18 cellular contexts compared by ENCODE assay signal in genomic region chr2:102074167-102074778, GRCh38.
DNase-seq lines count a peak whose midpoint lies in the region; ATAC-seq and TF ChIP-seq lines count a peak whose summit lies in the region.
"Had no signal": no experiment of that assay in that cellular context is flagged by ENCODE, and none has a peak within 500 bp of the region (broad histone marks: within the 10 kb centered on the region; RNA-seq: fewer than 3 reads in every experiment).

No MANE protein-coding gene starts in this region.

- H3K4me3 ChIP-seq in BLaER1 treated with 17β-estradiol and CSF1 and Interleukin-3, amounts not matched to agents 10 nM and 100 nM = no peak overlapping the region
- H3K4me3 ChIP-seq in IMR-90 (ENCODE audit: insufficient read depth, low read depth, low read length) (no peak overlapping the region), lower leg skin (ENCODE audit: low read depth, poor library complexity, severe bottlenecking) (peak overlapping the region; percentile 3), ascending aorta (no peak overlapping the region), sigmoid colon (no peak overlapping the region)
- H3K4me3 ChIP-seq: smooth muscle cell, stomach had no signal

- H3K23ac ChIP-seq in IMR-90 (ENCODE audit: low read depth, low read length) = no peak overlapping the region

- no peak overlapping the region for H3K14ac ChIP-seq in IMR-90 (replicated peaks; ENCODE audit: low read depth, low read length)

- no peak for ATAC-seq in IMR-90 (ENCODE audit: low read depth)
- no peak for ATAC-seq in GM21723 (IDR thresholded peaks at IDR 0.05; ENCODE audit: unreplicated experiment)
- ATAC-seq: activated CD8-positive, alpha-beta memory T cell treated with anti-CD3 and anti-CD28 coated beads, Interleukin-2, amount 10 ng/mL, durations not matched to agents 7 days and 5 days; SK-N-SH treated with all-trans-retinoic acid at 6 μM for 48 hours had no signal

- dilution Hi-C loops in IMR-90 (cut with HindIII; ENCODE audit: low sequenced_read_pairs, unreplicated experiment) = no loop called here

- H2BK5ac ChIP-seq in IMR-90 (ENCODE audit: low read depth, low read length, poor library complexity, severe bottlenecking) = no peak overlapping the region

- H3K27ac ChIP-seq in BLaER1 treated with 17β-estradiol and CSF1 and Interleukin-3, amounts not matched to agents 10 nM and 100 nM = no peak overlapping the region
- H3K27ac ChIP-seq in IMR-90 (ENCODE audit: insufficient read depth, low read length) (no peak overlapping the region), ascending aorta (no peak overlapping the region), sigmoid colon (no peak overlapping the region)
- H3K27ac ChIP-seq: stomach had no signal

- peaks cover 5 to 23% (median 7%) of the 10 kb centered on the region in 10 experiments; a peak in 15 of 20 replicates for H3K4me1 ChIP-seq in BLaER1 treated with 17β-estradiol and CSF1 and Interleukin-3, amounts not matched to agents 10 nM and 100 nM
- H3K4me1 ChIP-seq in IMR-90 (ENCODE audit: control insufficient read depth, insufficient read depth, low read length) = peaks cover 15% of the 10 kb centered on the region
- H3K4me1 ChIP-seq in ascending aorta = peaks cover 0 to 11% of the 10 kb centered on the region in 2 donors
- peaks cover 0 to 15% (median 13%) of the 10 kb centered on the region in 4 donors for H3K4me1 ChIP-seq in sigmoid colon

- H4K20me1 ChIP-seq in BLaER1 treated with 17β-estradiol and CSF1 and Interleukin-3, amounts not matched to agents 10 nM and 100 nM = no peaks in the 10 kb centered on the region
- H4K20me1 ChIP-seq in IMR-90 (ENCODE audit: insufficient read depth, low read length) = no peaks in the 10 kb centered on the region

- no peaks in the 10 kb centered on the region for H3K27me3 ChIP-seq in BLaER1 treated with 17β-estradiol and CSF1 and Interleukin-3, amounts not matched to agents 10 nM and 100 nM
- H3K27me3 ChIP-seq in IMR-90 (ENCODE audit: control insufficient read depth, insufficient read depth, low read length) = no peaks in the 10 kb centered on the region
- H3K27me3 ChIP-seq in ascending aorta = no peaks in the 10 kb centered on the region
- no peaks in the 10 kb centered on the region for H3K27me3 ChIP-seq in sigmoid colon
- H3K27me3 ChIP-seq: stomach had no signal

- no peak overlapping the region for H4K91ac ChIP-seq in IMR-90 (ENCODE audit: insufficient read depth, low read depth, low read length)

- peak overlapping the region; percentile 44; the same call in 1 of the 2 replicates for H3K18ac ChIP-seq in IMR-90 (ENCODE audit: low read depth, low read length)

- peaks cover 14% of the 10 kb centered on the region; the same call in 1 of the 2 replicates for H3K9me1 ChIP-seq in IMR-90 (ENCODE audit: insufficient read depth, low read length)

- H2BK15ac ChIP-seq in IMR-90 (ENCODE audit: low read depth, low read length) = peak overlapping the region; percentile 20; the same call in 2 of the 3 replicates

- TF ChIP-seq CTCF in IMR-90 (conservative IDR thresholded peaks at IDR 0.05; ENCODE audit: low read depth, low read length) (no peak), lower leg skin (IDR thresholded peaks at IDR 0.05) (no peak), ascending aorta (IDR thresholded peaks at IDR 0.05) (no peak), sigmoid colon (IDR thresholded peaks at IDR 0.05) (no peak)

- H3K56ac ChIP-seq in IMR-90 (ENCODE audit: extremely low read depth, insufficient read depth, low read length) = no peak overlapping the region

- H3K36me3 ChIP-seq in BLaER1 treated with 17β-estradiol and CSF1 and Interleukin-3, amounts not matched to agents 10 nM and 100 nM = no peaks in the 10 kb centered on the region
- H3K36me3 ChIP-seq in IMR-90 (ENCODE audit: control insufficient read depth, insufficient read depth, low read length) (no peaks in the 10 kb centered on the region), ascending aorta (no peaks in the 10 kb centered on the region), sigmoid colon (no peaks in the 10 kb centered on the region)
- H3K36me3 ChIP-seq: stomach had no signal

- in situ Hi-C loops in IMR-90 (cut with MboI; ENCODE audit: low sequenced_read_pairs) = no loop called here

- 0 out of 2 replicates have a peak overlapping the region, but pooled peaks have one; percentile 31 for H2BK20ac ChIP-seq in IMR-90 (ENCODE audit: low read depth, low read length)

- H3K79me1 ChIP-seq in IMR-90 (ENCODE audit: low read depth in 1 of 2, low read length in 2 of 2) = peaks cover 0 to 17% of the 10 kb centered on the region in 2 experiments; a peak in 2 of 4 replicates

- TF ChIP-seq EP300 in sigmoid colon (IDR thresholded peaks at IDR 0.05) = no peak

- WGBS in IMR-90 (ENCODE audit: extremely low coverage in 2 of 2, insufficient read length in 1 of 2), 2 experiments = no CpG with 5 or more reads among the region's 6 CpGs
- WGBS in lower leg skin, 2 donors = 72 to 77% methylated on average over 6 of the region's 6 CpGs
- 65 to 78% methylated on average over 6 of the region's 6 CpGs for WGBS in sigmoid colon, 2 donors

- TF ChIP-seq RAD21 in IMR-90 (IDR thresholded peaks at IDR 0.05; ENCODE audit: low read length) = no peak

- POLR2A ChIA-PET in IMR-90 (lab: Charles Lee; ENCODE audit: unreplicated experiment) = no interaction called here

- H3K4ac ChIP-seq in IMR-90 (ENCODE audit: low read depth, low read length) = no peak overlapping the region

- intact Hi-C loops in IMR-90 (cut with micrococcal nuclease) = no loop called here
- intact Hi-C loops in lower leg skin (cut with DNase I; ENCODE audit: low total_unique reads) = no loop called here
- intact Hi-C loops in ascending aorta (cut with DNase I) = no loop called here
- intact Hi-C loops in sigmoid colon (cut with DNase I) = no loop called here

- H4K8ac ChIP-seq in IMR-90 (ENCODE audit: low read depth in 2 of 2, low read length in 2 of 2) = no peak overlapping the region

- no peak overlapping the region for H3K9ac ChIP-seq in BLaER1 treated with 17β-estradiol and CSF1 and Interleukin-3, amounts not matched to agents 10 nM and 100 nM
- no peak overlapping the region for H3K9ac ChIP-seq in IMR-90 (ENCODE audit: low read depth, low read length)

- DNase-seq in IMR-90 = no peak
- DNase-seq in SIG-M5 (lab: John Stamatoyannopoulos, UW) = peak; percentile 26
- no peak for DNase-seq in lower leg skin (ENCODE audit: low spot score in 2 of 2)
- no peak for DNase-seq in ascending aorta (ENCODE audit: low spot score in 2 of 2)
- DNase-seq in sigmoid colon = no peak
- DNase-seq in NCI-H524 treated with DMSO at 0.1 percent for 48 hours (lab: John Stamatoyannopoulos, UW) = no peak
- DNase-seq: activated B cell treated with CpG ODN at 0.5 μM for 24 hours; activated CD8-positive, alpha-beta memory T cell treated with anti-CD3 and anti-CD28 coated beads, Interleukin-2, amount 10 ng/mL, durations not matched to agents 7 days and 5 days; activated naive CD4-positive, alpha-beta T cell treated with anti-CD3 and anti-CD28 coated beads for 36 hours; Caco-2; NCI-H1417 treated with DMSO at 0.1 percent for 48 hours; NCI-H2227 treated with DMSO at 0.1 percent for 48 hours; posterior cingulate gyrus; stomach had no signal

- TF ChIP-seq POLR2A in IMR-90 (IDR thresholded peaks at IDR 0.05; ENCODE audit: low read depth, low read length) (no peak), lower leg skin (IDR thresholded peaks at IDR 0.05) (no peak), sigmoid colon (IDR thresholded peaks at IDR 0.05) (no peak)

- H2AK5ac ChIP-seq in IMR-90 (ENCODE audit: low read depth, low read length) = peak overlapping the region; percentile 54; the same call in 1 of the 2 replicates

- peak overlapping the region in 9 of 11 experiments; percentile 6 to 61 (median 34); a peak in 12 of 22 replicates for H3K4me2 ChIP-seq in BLaER1 treated with 17β-estradiol and CSF1 and Interleukin-3, amounts not matched to agents 10 nM and 100 nM
- no peak overlapping the region for H3K4me2 ChIP-seq in IMR-90 (ENCODE audit: low read depth, low read length)
- H3K4me2 ChIP-seq: smooth muscle cell had no signal

- H2AFZ ChIP-seq in IMR-90 (replicated peaks; ENCODE audit: low read length, poor library complexity) = no peak overlapping the region

- peak overlapping the region; percentile 16; the same call in 1 of the 2 replicates for H4K5ac ChIP-seq in IMR-90 (ENCODE audit: low read depth, low read length)

- H3K9me3 ChIP-seq in BLaER1 treated with 17β-estradiol and CSF1 and Interleukin-3, amounts not matched to agents 10 nM and 100 nM (replicated peaks in 1 of 11) = no peaks in the 10 kb centered on the region
- H3K9me3 ChIP-seq in IMR-90 (ENCODE audit: control insufficient read depth, insufficient read depth, low read length) = no peaks in the 10 kb centered on the region
- H3K9me3 ChIP-seq in ascending aorta = no peaks in the 10 kb centered on the region
- no peaks in the 10 kb centered on the region for H3K9me3 ChIP-seq in sigmoid colon
- H3K9me3 ChIP-seq: stomach had no signal

- peak overlapping the region; percentile 41; the same call in 1 of the 2 replicates for H2BK120ac ChIP-seq in IMR-90 (ENCODE audit: low read depth, low read length)

- CTCF ChIA-PET in IMR-90 (lab: Yijun Ruan, JAX) = interaction anchor here (0.8 kb wide), 1 partner anchor 18 kb away, joined by 3 read pairs; no protein-coding TSS in a partner anchor

- no peak overlapping the region for H2AK9ac ChIP-seq in IMR-90 (replicated peaks; ENCODE audit: low read depth, low read length, poor library complexity)

- no TSS peak for BruUV-seq in IMR-90 (replicated peaks; lab: Mats Ljungman, UMichigan)

TF ChIP-seq in IMR-90, 13 proteins besides CTCF, POLR2A, EP300 and RAD21 (continues in another document):
- no peak for TF ChIP-seq MAFK (IDR thresholded peaks at IDR 0.05; ENCODE audit: low read depth, low read length)
- TF ChIP-seq SMC3 (IDR thresholded peaks at IDR 0.05; ENCODE audit: low read depth, low read length) = no peak
- no peak for TF ChIP-seq MXI1 (IDR thresholded peaks at IDR 0.05; ENCODE audit: borderline replicate concordance, low read depth, low read length)
- no peak for TF ChIP-seq CHD1 (IDR thresholded peaks at IDR 0.05; ENCODE audit: low read depth, low read length)
- TF ChIP-seq MAZ (IDR thresholded peaks at IDR 0.05; ENCODE audit: borderline replicate concordance, low read depth, low read length) = no peak
- no peak for TF ChIP-seq RFX5 (IDR thresholded peaks at IDR 0.05; ENCODE audit: low read depth, low read length)
- TF ChIP-seq NFE2L2 (IDR thresholded peaks at IDR 0.05; ENCODE audit: low read depth, low read length) = no peak
- TF ChIP-seq FOS (IDR thresholded peaks at IDR 0.05; ENCODE audit: low read depth, low read length) = no peak
- TF ChIP-seq RCOR1 (IDR thresholded peaks at IDR 0.05; ENCODE audit: insufficient replicate concordance, low read length) = no peak
- TF ChIP-seq BHLHE40 (IDR thresholded peaks at IDR 0.05; ENCODE audit: low read depth, low read length) = no peak
